In the genomic region with DNA sequence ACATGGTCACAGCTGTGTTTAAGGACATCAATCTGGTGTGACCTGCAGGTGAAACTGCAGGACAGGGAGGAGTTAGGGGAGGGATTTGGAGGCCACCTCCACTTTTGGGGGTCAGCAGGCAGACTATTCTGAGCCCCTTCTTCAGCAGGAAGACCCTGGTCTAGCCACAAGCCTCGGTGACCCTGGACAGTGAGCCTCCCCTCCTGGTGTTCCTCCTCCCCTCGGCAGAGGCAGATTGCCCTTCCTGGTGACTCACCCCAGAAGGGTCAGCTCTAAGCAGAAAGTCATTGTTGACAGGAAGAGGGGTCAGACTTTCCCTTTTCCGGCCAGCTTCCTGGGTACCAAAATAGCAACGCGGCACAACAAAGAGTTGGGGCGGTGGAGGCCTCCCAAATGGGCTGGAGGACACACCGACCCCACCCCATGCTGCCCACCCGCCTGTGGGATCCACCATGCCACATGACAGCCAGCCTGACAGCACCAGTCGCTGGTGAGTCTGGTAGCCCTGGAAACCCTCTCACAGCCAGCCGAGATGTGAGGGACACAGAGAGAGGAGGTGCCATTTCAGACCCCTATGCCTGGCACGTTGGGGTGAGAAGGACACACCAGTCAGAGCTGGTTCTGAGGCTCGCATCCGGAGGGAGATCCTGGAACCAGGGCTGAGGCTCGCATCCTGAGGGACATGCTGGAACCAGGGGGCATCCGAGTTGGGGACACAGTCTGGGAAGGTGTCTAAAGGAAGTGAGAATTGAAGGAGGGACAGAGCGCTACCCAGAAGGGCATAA, we compare ENCODE assay signal across 9 cellular contexts. TPM values are rescaled to one million over a fixed set of nuclear protein-coding genes. Genes with fewer than 3 reads are reported as not detected.
DNase-seq lines count a peak whose midpoint lies in the region; ATAC-seq and TF ChIP-seq lines count a peak whose summit lies in the region.
"Had no signal": no experiment of that assay in that cellular context is flagged by ENCODE, and none has a peak within 500 bp of the region (broad histone marks: within the 10 kb centered on the region; RNA-seq: fewer than 3 reads in every experiment).

No MANE protein-coding gene starts in this region.

- POLR2A ChIA-PET in WTC11 (lab: Charles Lee): interaction anchor here (1.5 kb wide), 1 partner anchor 89 kb away, joined by 4 read pairs; a partner anchor contains a TSS

- H3K4me3 Mint-ChIP-seq in T-helper 2 cell treated with Interferon-gamma antibody and Interleukin-4, amounts not matched to agents 5 μg/mL and 100 μg/mL, for 36 hours: no peak overlapping the region
- H3K4me3 Mint-ChIP-seq in WTC11: no peak overlapping the region
- peak overlapping the region in 1 of 2 donors; percentile 14 for H3K4me3 Mint-ChIP-seq in stimulated activated naive CD8-positive, alpha-beta T cell treated with anti-CD3 and anti-CD28 coated beads, Interleukin-15, amount 100 ng/mL, for 72 hours

- peaks cover 0 to 60% of the 10 kb centered on the region in 2 donors for H3K4me1 ChIP-seq in right atrium auricular region

- CTCF ChIA-PET in WTC11 (lab: Charles Lee): interaction anchor here (0.8 to 2.4 kb wide), 3 partner anchors 28 to 118 kb away, joined by 3 to 11 read pairs (median 9); a partner anchor contains a TSS

- H3K27me3 ChIP-seq in right atrium auricular region: no peaks in the 10 kb centered on the region
- no peaks in the 10 kb centered on the region for H3K27me3 ChIP-seq in WERI-Rb-1 (ENCODE audit: insufficient read depth, low read depth, severe bottlenecking)

- peak; percentile 59 for DNase-seq in T-helper 2 cell treated with Interferon-gamma antibody and Interleukin-4, amounts not matched to agents 5 μg/mL and 100 μg/mL, for 36 hours (ENCODE audit: low spot score)
- DNase-seq in T-helper 2 cell: no peak
- no peak for DNase-seq in WTC11 (ENCODE audit: low spot score)
- DNase-seq in right atrium auricular region (ENCODE audit: low spot score): no peak
- DNase-seq in stimulated activated naive CD8-positive, alpha-beta T cell treated with anti-CD3 and anti-CD28 coated beads, Interleukin-15, amount 100 ng/mL, for 72 hours: peak in 1 of 2 donors; percentile 32
- DNase-seq in WERI-Rb-1: no peak
- DNase-seq in NCI-H1105 treated with DMSO at 0.1 percent for 48 hours (lab: John Stamatoyannopoulos, UW): no peak

- ATAC-seq in WTC11: no peak
- peak; percentile 58 for ATAC-seq in stimulated activated naive CD8-positive, alpha-beta T cell treated with anti-CD3 and anti-CD28 coated beads, Interleukin-15, amount 100 ng/mL, for 72 hours
- ATAC-seq in HG02642 (IDR thresholded peaks at IDR 0.05; ENCODE audit: poor library complexity, unreplicated experiment): no peak

- H3K27ac Mint-ChIP-seq in T-helper 2 cell treated with Interferon-gamma antibody and Interleukin-4, amounts not matched to agents 5 μg/mL and 100 μg/mL, for 36 hours: peak overlapping the region; percentile 53
- H3K27ac Mint-ChIP-seq in WTC11: no peak overlapping the region
- no peak overlapping the region for H3K27ac Mint-ChIP-seq in stimulated activated naive CD8-positive, alpha-beta T cell treated with anti-CD3 and anti-CD28 coated beads, Interleukin-15, amount 100 ng/mL, for 72 hours

- no peaks in the 10 kb centered on the region for H3K36me3 Mint-ChIP-seq in T-helper 2 cell treated with Interferon-gamma antibody and Interleukin-4, amounts not matched to agents 5 μg/mL and 100 μg/mL, for 36 hours (ENCODE audit: low read depth)
- no peaks in the 10 kb centered on the region for H3K36me3 Mint-ChIP-seq in WTC11

- no peaks in the 10 kb centered on the region for H3K9me3 Mint-ChIP-seq in T-helper 2 cell treated with Interferon-gamma antibody and Interleukin-4, amounts not matched to agents 5 μg/mL and 100 μg/mL, for 36 hours
- no peaks in the 10 kb centered on the region for H3K9me3 Mint-ChIP-seq in WTC11
- H3K9me3 Mint-ChIP-seq in stimulated activated naive CD8-positive, alpha-beta T cell treated with anti-CD3 and anti-CD28 coated beads, Interleukin-15, amount 100 ng/mL, for 72 hours: no peaks in the 10 kb centered on the region

- H3K9me3 ChIP-seq in right atrium auricular region (no peaks in the 10 kb centered on the region), WERI-Rb-1 (ENCODE audit: severe bottlenecking) (no peaks in the 10 kb centered on the region)

- peaks cover 19% of the 10 kb centered on the region for H3K4me1 Mint-ChIP-seq in T-helper 2 cell treated with Interferon-gamma antibody and Interleukin-4, amounts not matched to agents 5 μg/mL and 100 μg/mL, for 36 hours (ENCODE audit: low read depth)
- no peaks in the 10 kb centered on the region for H3K4me1 Mint-ChIP-seq in WTC11
- peaks cover 13% of the 10 kb centered on the region for H3K4me1 Mint-ChIP-seq in stimulated activated naive CD8-positive, alpha-beta T cell treated with anti-CD3 and anti-CD28 coated beads, Interleukin-15, amount 100 ng/mL, for 72 hours

- H3K4me3 ChIP-seq in right atrium auricular region (no peak overlapping the region), WERI-Rb-1 (ENCODE audit: low read depth, low read length) (no peak overlapping the region)

- peak overlapping the region; percentile 47 to 56 for H3K27ac ChIP-seq in right atrium auricular region
- no peak overlapping the region for H3K27ac ChIP-seq in WERI-Rb-1
- H3K27ac ChIP-seq: epithelial cell of prostate had no signal

- TF ChIP-seq CTCF in WTC11 (IDR thresholded peaks at IDR 0.05): no peak
- no peak for TF ChIP-seq CTCF in right atrium auricular region (IDR thresholded peaks at IDR 0.05)
- TF ChIP-seq CTCF in WERI-Rb-1 (IDR thresholded peaks at IDR 0.05; ENCODE audit: low read depth, low read length): no peak

- H3K36me3 ChIP-seq in right atrium auricular region (no peaks in the 10 kb centered on the region), WERI-Rb-1 (no peaks in the 10 kb centered on the region)

- no peaks in the 10 kb centered on the region for H3K27me3 Mint-ChIP-seq in T-helper 2 cell treated with Interferon-gamma antibody and Interleukin-4, amounts not matched to agents 5 μg/mL and 100 μg/mL, for 36 hours (ENCODE audit: low read depth)
- peaks cover 5% of the 10 kb centered on the region; the same call in 1 of the 2 replicates for H3K27me3 Mint-ChIP-seq in WTC11 (ENCODE audit: low read depth)
- H3K27me3 Mint-ChIP-seq in stimulated activated naive CD8-positive, alpha-beta T cell treated with anti-CD3 and anti-CD28 coated beads, Interleukin-15, amount 100 ng/mL, for 72 hours: no peaks in the 10 kb centered on the region

TF ChIP-seq in WTC11, 78 proteins besides CTCF, POLR2A, EP300 and RAD21:
- TF ChIP-seq GABPB1 (CRISPR knock-in tag; IDR thresholded peaks at IDR 0.05) (peak; percentile 52), NFATC4 (CRISPR knock-in tag; IDR thresholded peaks at IDR 0.05) (no peak)

RNA-seq across cellular contexts. Expression of a gene that starts 14.7 kb away (rescaled TPM):
- total RNA-seq in WTC11 (2021) (2.5 to 3.3 TPM (median 3.0 TPM) in 3 replicates), right atrium auricular region (10 to 100 TPM; 31.4 to 48.4 TPM)
